In genomic region chr5:147481376-147481775, GRCh38 we compare ENCODE assay signal across 1 cellular context.
TF ChIP-seq lines count a peak whose summit lies in the region.

No MANE protein-coding gene starts in this region.

TF ChIP-seq in HepG2, 621 proteins besides CTCF, POLR2A, EP300 and RAD21 (continued from another document):
- TF ChIP-seq ZBTB25 (CRISPR knock-in tag; IDR thresholded peaks at IDR 0.05) (no peak), CENPX (CRISPR knock-in tag; IDR thresholded peaks at IDR 0.05) (no peak), IKZF1 (IDR thresholded peaks at IDR 0.05) (no peak), ZSCAN9 (CRISPR knock-in tag; IDR thresholded peaks at IDR 0.05; ENCODE audit: borderline replicate concordance) (no peak)
